11 cellular contexts compared by ENCODE assay signal in the genomic region with DNA sequence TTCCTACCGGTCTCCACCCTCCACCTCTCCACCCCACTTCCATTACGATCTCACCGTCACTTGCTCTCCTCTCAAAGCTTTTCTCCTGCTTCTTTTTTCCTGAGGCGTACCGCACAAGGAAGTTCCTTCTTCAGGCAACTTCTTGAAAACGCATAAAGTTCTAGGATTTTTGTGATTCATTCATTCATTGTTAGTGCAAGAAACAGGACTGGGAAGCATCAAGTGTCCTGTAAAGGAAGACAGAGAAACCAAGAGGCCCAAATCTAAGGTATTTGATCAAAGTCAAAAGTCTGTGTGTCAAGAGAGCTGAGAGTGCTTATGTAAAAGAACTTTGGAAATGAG. TPM values are rescaled to one million over a fixed set of nuclear protein-coding genes. Genes with fewer than 3 reads are reported as not detected.
DNase-seq lines count a peak whose midpoint lies in the region; ATAC-seq, FAIRE-seq and TF ChIP-seq lines count a peak whose summit lies in the region.
"Had no signal": no experiment of that assay in that cellular context is flagged by ENCODE, and none has a peak within 500 bp of the region (broad histone marks: within the 10 kb centered on the region; RNA-seq: fewer than 3 reads in every experiment).

No MANE protein-coding gene starts in this region.

- no peak for DNase-seq in activated T-cell treated with anti-CD3 and anti-CD28 coated beads, Interleukin-2, amount 50 U/mL, for 24 hours
- no peak for DNase-seq in activated T-cell treated with anti-CD3 and anti-CD28 coated beads, Interleukin-2, amount 50 U/mL, for 1 hour
- DNase-seq in fibroblast of the aortic adventitia (ENCODE audit: low read depth) = no peak
- DNase-seq in small intestine = no peak
- DNase-seq: brain microvascular endothelial cell, foreskin melanocyte had no signal

- H3K36me3 ChIP-seq in small intestine (ENCODE audit: control insufficient read depth in 2 of 2, insufficient read depth in 2 of 2, low read length in 2 of 2) = no peaks in the 10 kb centered on the region
- H3K36me3 ChIP-seq: brain microvascular endothelial cell had no signal

- H3K9me3 Mint-ChIP-seq in activated T-cell treated with anti-CD3 and anti-CD28 coated beads, Interleukin-2, amount 50 U/mL, for 24 hours = no peaks in the 10 kb centered on the region
- no peaks in the 10 kb centered on the region for H3K9me3 Mint-ChIP-seq in T-helper 1 cell treated with Interleukin-12 subunit alpha and Interleukin-12 subunit beta and Interleukin-4 antibody, amounts not matched to agents 30 μg/mL and 1 μg/mL, for 36 hours

- ATAC-seq in GM19395 (IDR thresholded peaks at IDR 0.05; ENCODE audit: unreplicated experiment) (no peak), HG02981 (IDR thresholded peaks at IDR 0.05; ENCODE audit: unreplicated experiment) (no peak)

- H3K27me3 ChIP-seq in small intestine (ENCODE audit: control insufficient read depth in 2 of 2, insufficient read depth in 2 of 2, low read length in 2 of 2) = no peaks in the 10 kb centered on the region
- H3K27me3 ChIP-seq: brain microvascular endothelial cell had no signal

- peak overlapping the region; percentile 80 for H3K4me3 Mint-ChIP-seq in activated T-cell treated with anti-CD3 and anti-CD28 coated beads, Interleukin-2, amount 50 U/mL, for 24 hours
- H3K4me3 Mint-ChIP-seq in T-helper 1 cell treated with Interleukin-12 subunit alpha and Interleukin-12 subunit beta and Interleukin-4 antibody, amounts not matched to agents 30 μg/mL and 1 μg/mL, for 36 hours = peak overlapping the region; percentile 81

- H3K27me3 Mint-ChIP-seq in activated T-cell treated with anti-CD3 and anti-CD28 coated beads, Interleukin-2, amount 50 U/mL, for 24 hours = no peaks in the 10 kb centered on the region
- no peaks in the 10 kb centered on the region for H3K27me3 Mint-ChIP-seq in T-helper 1 cell treated with Interleukin-12 subunit alpha and Interleukin-12 subunit beta and Interleukin-4 antibody, amounts not matched to agents 30 μg/mL and 1 μg/mL, for 36 hours (ENCODE audit: low read depth)

- H3K9me3 ChIP-seq in small intestine (ENCODE audit: control insufficient read depth, low read depth) = no peaks in the 10 kb centered on the region

- H3K4me3 ChIP-seq in fibroblast of the aortic adventitia (ENCODE audit: low read depth, low read length) (peak overlapping the region; percentile 58), skin epidermis (peak overlapping the region; percentile 19 to 88 (median 33)), small intestine (ENCODE audit: low read depth in 1 of 2, low read length in 2 of 2) (no peak overlapping the region)

- no peaks in the 10 kb centered on the region for H3K4me1 ChIP-seq in small intestine (ENCODE audit: control insufficient read depth in 2 of 2, insufficient read depth in 1 of 2, low read depth in 1 of 2, low read length in 1 of 2)
- H3K4me1 ChIP-seq: parathyroid adenoma had no signal

- TF ChIP-seq CTCF in fibroblast of the aortic adventitia (IDR thresholded peaks at IDR 0.05; ENCODE audit: insufficient read depth, low read length) = no peak

- H3K27ac Mint-ChIP-seq in activated T-cell treated with anti-CD3 and anti-CD28 coated beads, Interleukin-2, amount 50 U/mL, for 24 hours = peak overlapping the region; percentile 7
- H3K27ac Mint-ChIP-seq in T-helper 1 cell treated with Interleukin-12 subunit alpha and Interleukin-12 subunit beta and Interleukin-4 antibody, amounts not matched to agents 30 μg/mL and 1 μg/mL, for 36 hours = peak overlapping the region; percentile 85

- WGBS in small intestine, 3 donors = 81 to 93% (median 87%) methylated on average over 6 of the region's 6 CpGs

- H3K36me3 Mint-ChIP-seq in activated T-cell treated with anti-CD3 and anti-CD28 coated beads, Interleukin-2, amount 50 U/mL, for 24 hours (ENCODE audit: low read depth) = peaks cover 26% of the 10 kb centered on the region
- H3K36me3 Mint-ChIP-seq in T-helper 1 cell treated with Interleukin-12 subunit alpha and Interleukin-12 subunit beta and Interleukin-4 antibody, amounts not matched to agents 30 μg/mL and 1 μg/mL, for 36 hours (ENCODE audit: low read depth) = peaks cover 5% of the 10 kb centered on the region

- peaks cover 34% of the 10 kb centered on the region for H3K4me1 Mint-ChIP-seq in activated T-cell treated with anti-CD3 and anti-CD28 coated beads, Interleukin-2, amount 50 U/mL, for 24 hours (ENCODE audit: low read depth)
- H3K4me1 Mint-ChIP-seq in T-helper 1 cell treated with Interleukin-12 subunit alpha and Interleukin-12 subunit beta and Interleukin-4 antibody, amounts not matched to agents 30 μg/mL and 1 μg/mL, for 36 hours (ENCODE audit: low read depth) = peaks cover 33% of the 10 kb centered on the region

- FAIRE-seq in small intestine (lab: Jason Lieb, UNC) = no peak

- H3K27ac ChIP-seq in skin epidermis (peak overlapping the region; percentile 34 to 98 (median 84)), small intestine (ENCODE audit: low read depth in 1 of 2, low read length in 1 of 2) (no peak overlapping the region)
- H3K27ac ChIP-seq: brain microvascular endothelial cell had no signal

RNA-seq across cellular contexts. Expression of gene RCC2, which starts 1.3 kb away (rescaled TPM):
- 40.1 and 46.0 TPM in 2 replicates for total RNA-seq in fibroblast of the aortic adventitia (ENCODE audit: low replicate concordance)
- polyA plus RNA-seq in small intestine = 10 to 100 TPM; 11.2 to 65.6 (median 12.7) TPM

Comparison
In these comparisons a context has a peak if more than half of its experiments do, and no peak if none do; other contexts are left out.
1. H3K4me3 ChIP-seq: peak in fibroblast of the aortic adventitia (single experiment) and skin epidermis (7 of 7); none in small intestine (0 of 2).
2. H3K27ac ChIP-seq: peak in skin epidermis (21 of 21); none in small intestine (0 of 2).